In the genomic region with DNA sequence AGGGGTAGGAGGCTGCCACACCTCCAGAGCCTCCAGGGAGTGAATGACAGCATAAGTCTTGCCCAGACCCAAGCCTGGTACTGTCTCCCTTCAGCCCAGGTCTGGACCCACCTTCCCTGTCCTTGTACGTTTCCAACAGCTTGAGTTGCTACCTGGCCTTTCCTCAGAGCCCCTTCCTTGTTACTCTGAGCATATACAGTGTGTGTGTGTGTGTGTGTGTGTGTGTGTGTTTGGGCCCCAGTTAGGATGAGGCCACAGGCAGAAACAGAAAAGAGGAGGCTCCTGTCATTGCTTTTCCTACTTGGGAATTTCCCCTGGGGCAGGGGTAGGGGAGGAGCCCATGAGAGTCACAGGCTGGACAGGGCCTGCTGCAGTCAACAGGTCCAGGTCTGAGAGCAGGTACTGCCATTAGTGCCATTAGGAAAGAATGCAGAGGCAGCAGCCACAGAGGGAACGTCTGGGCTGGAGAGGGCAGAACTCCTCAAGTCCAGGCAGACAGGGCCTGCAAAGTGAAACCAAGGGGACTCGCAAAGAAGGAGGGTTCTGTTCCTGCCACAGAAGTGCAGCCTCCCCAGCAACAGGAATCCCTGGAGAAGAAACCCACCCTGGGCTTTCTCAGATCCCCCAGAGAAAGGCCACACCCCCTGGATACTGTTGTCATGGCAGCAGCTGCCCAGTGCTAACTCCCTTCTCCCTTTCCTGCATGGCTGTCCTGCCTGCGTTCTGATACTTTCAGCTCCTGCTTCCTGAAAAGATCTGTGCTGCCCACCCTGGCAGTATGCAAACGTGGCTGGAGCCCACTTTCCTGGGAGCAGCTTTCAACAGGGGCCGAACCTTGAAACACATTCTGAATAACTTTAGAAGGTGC, we compare ENCODE assay signal across 1 cellular context.
TF ChIP-seq lines count a peak whose summit lies in the region.

No MANE protein-coding gene starts in this region.

TF ChIP-seq in SK-N-SH, 30 proteins besides CTCF, POLR2A, EP300 and RAD21:
- TF ChIP-seq MXI1 (IDR thresholded peaks at IDR 0.05; ENCODE audit: low read depth, low read length), result peak; percentile 41; the same call in 1 of the 2 replicates
TF ChIP-seq in SK-N-SH: peak in this region for 1; not testable (repeated sequence) for 29.
